Comparison of ENCODE assay signal across 29 cellular contexts in genomic region chr16:46833465-46833810, GRCh38.
"Had no signal": no experiment of that assay in that cellular context is flagged by ENCODE, and none has a peak within 500 bp of the region (broad histone marks: within the 10 kb centered on the region; RNA-seq: fewer than 3 reads in every experiment).

No MANE protein-coding gene starts in this region.

- H3K27ac Mint-ChIP-seq: activated CD4-positive, alpha-beta T cell treated with anti-CD3 and anti-CD28 coated beads for 36 hours; activated naive CD4-positive, alpha-beta T cell treated with anti-CD3 and anti-CD28 coated beads for 36 hours; activated naive CD8-positive, alpha-beta T cell treated with anti-CD3 and anti-CD28 coated beads, Interleukin-2, amount 10 ng/mL, durations not matched to agents 7 days and 5 days; endodermal cell; naive thymus-derived CD8-positive, alpha-beta T cell; stimulated activated effector memory CD8-positive, alpha-beta T cell treated with anti-CD3 and anti-CD28 coated beads, Interleukin-12 subunit alpha, Interleukin-12 subunit beta, amount 100 ng/mL, for 72 hours; T-cell; WTC11 had no signal

- H3K36me3 ChIP-seq: esophagus squamous epithelium, left lung, neutrophil, ovary, prostate gland, right atrium auricular region, stomach, vagina had no signal

- H3K4me3 Mint-ChIP-seq: activated CD4-positive, alpha-beta T cell treated with anti-CD3 and anti-CD28 coated beads for 36 hours; activated naive CD4-positive, alpha-beta T cell treated with anti-CD3 and anti-CD28 coated beads for 36 hours; activated naive CD8-positive, alpha-beta T cell treated with anti-CD3 and anti-CD28 coated beads, Interleukin-2, amount 10 ng/mL, durations not matched to agents 7 days and 5 days; activated T-cell treated with anti-CD3 and anti-CD28 coated beads, Interleukin-2, amount 50 U/mL, for 4 hours; endodermal cell; naive thymus-derived CD8-positive, alpha-beta T cell; stimulated activated effector memory CD8-positive, alpha-beta T cell treated with anti-CD3 and anti-CD28 coated beads, Interleukin-12 subunit alpha, Interleukin-12 subunit beta, amount 100 ng/mL, for 72 hours; T-cell; WTC11 had no signal

- H3K27me3 ChIP-seq: esophagus squamous epithelium, foreskin keratinocyte, left lung, neutrophil, ovary, right atrium auricular region, stomach, vagina had no signal

- DNase-seq: activated CD4-positive, alpha-beta T cell treated with anti-CD3 and anti-CD28 coated beads for 36 hours; activated CD4-positive, alpha-beta T cell treated with anti-CD3 and anti-CD28 coated beads, Interleukin-2, amount 50 U/mL, for 4 hours; activated CD8-positive, alpha-beta memory T cell treated with anti-CD3 and anti-CD28 coated beads for 24 hours; activated CD8-positive, alpha-beta memory T cell treated with anti-CD3 and anti-CD28 coated beads, Interleukin-2, amount 50 U/mL, for 48 hours; activated naive CD4-positive, alpha-beta T cell treated with anti-CD3 and anti-CD28 coated beads for 36 hours; activated naive CD8-positive, alpha-beta T cell treated with anti-CD3 and anti-CD28 coated beads, Interleukin-2, amount 10 ng/mL, durations not matched to agents 7 days and 5 days; activated T-cell treated with anti-CD3 and anti-CD28 coated beads, Interleukin-2, amount 50 U/mL, for 4 hours; amygdala; cerebellar nuclear complex; cortex of kidney; endodermal cell; esophagus squamous epithelium; foreskin keratinocyte; kidney; left lung; naive thymus-derived CD8-positive, alpha-beta T cell; ovary; stimulated activated CD4-positive, alpha-beta T cell treated with anti-CD3 and anti-CD28 coated beads, Interleukin-1b, Interleukin-23, amount 100 ng/mL, for 48 hours; stomach; T-cell; T1000; trophoblast cell had no signal

- H3K9me3 Mint-ChIP-seq: activated naive CD4-positive, alpha-beta T cell treated with anti-CD3 and anti-CD28 coated beads for 36 hours; activated naive CD8-positive, alpha-beta T cell treated with anti-CD3 and anti-CD28 coated beads, Interleukin-2, amount 10 ng/mL, durations not matched to agents 7 days and 5 days; endodermal cell; naive thymus-derived CD8-positive, alpha-beta T cell; stimulated activated effector memory CD8-positive, alpha-beta T cell treated with anti-CD3 and anti-CD28 coated beads, Interleukin-12 subunit alpha, Interleukin-12 subunit beta, amount 100 ng/mL, for 72 hours; T-cell; WTC11 had no signal

- H3K9me3 ChIP-seq: esophagus squamous epithelium, left lung, neutrophil, ovary, prostate gland, right atrium auricular region, stomach, vagina had no signal

- H3K36me3 Mint-ChIP-seq: naive thymus-derived CD8-positive, alpha-beta T cell; T-cell; WTC11 had no signal

- H3K4me3 ChIP-seq: esophagus squamous epithelium, left lung, ovary, prostate gland, right atrium auricular region, stomach, vagina had no signal

- FAIRE-seq: bronchial epithelial cell, kidney had no signal

- H3K27ac ChIP-seq: esophagus squamous epithelium, foreskin keratinocyte, left lung, neutrophil, ovary, prostate gland, right atrium auricular region, stomach, vagina had no signal

- ATAC-seq: activated CD4-positive, alpha-beta T cell treated with anti-CD3 and anti-CD28 coated beads for 36 hours; activated T-cell treated with anti-CD3 and anti-CD28 coated beads, Interleukin-2, amount 50 U/mL, for 4 hours; foreskin keratinocyte; left lung; naive thymus-derived CD8-positive, alpha-beta T cell; stimulated activated effector memory CD8-positive, alpha-beta T cell treated with anti-CD3 and anti-CD28 coated beads, Interleukin-12 subunit alpha, Interleukin-12 subunit beta, amount 100 ng/mL, for 72 hours; T-cell; WTC11 had no signal

- H3K27me3 Mint-ChIP-seq: activated CD4-positive, alpha-beta T cell treated with anti-CD3 and anti-CD28 coated beads for 36 hours; naive thymus-derived CD8-positive, alpha-beta T cell; T-cell had no signal
